ENCODE assay signal across 1 cellular context in the genomic region with DNA sequence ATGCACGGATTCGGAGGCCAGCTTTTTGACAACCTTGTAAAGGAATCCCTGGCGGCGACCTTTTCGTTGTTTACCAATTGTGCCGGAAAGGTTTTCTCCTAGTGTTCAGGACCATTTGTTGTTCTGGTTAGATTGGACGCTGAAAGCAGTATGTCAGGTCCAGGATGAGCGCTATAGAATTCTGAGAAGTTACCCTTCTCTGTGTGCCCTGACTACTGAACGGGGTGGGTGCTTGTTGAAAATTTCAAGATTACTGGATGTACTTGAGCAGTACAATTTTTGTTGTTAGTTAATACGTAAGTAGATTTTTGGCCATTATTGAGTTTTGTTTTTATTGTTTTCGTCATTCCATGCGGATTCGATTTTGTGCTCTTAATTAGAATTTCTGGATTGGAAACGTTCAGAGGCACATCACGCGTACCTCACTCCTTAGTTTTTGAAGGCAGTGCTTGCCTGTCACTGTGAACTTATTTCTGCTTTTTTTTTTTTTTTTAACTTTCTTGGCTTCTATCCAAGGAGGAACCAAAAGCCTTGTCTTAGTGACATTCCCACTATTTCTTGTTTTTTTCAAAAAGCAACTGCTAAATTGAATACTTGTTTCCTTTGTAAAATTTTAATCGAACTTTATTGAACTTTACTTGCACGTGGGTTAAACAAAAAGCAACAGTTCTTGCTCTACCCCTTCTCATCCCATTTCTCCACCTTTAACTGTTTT.
TF ChIP-seq lines count a peak whose summit lies in the region.

No MANE protein-coding gene starts in this region.

TF ChIP-seq in neural cell, 6 proteins besides CTCF, POLR2A, EP300 and RAD21 (continued from another document):
- TF ChIP-seq EZH2 (IDR thresholded peaks at IDR 0.05; ENCODE audit: borderline replicate concordance, insufficient read depth, low read length, poor library complexity, severe bottlenecking) (no peak), SMC3 (conservative IDR thresholded peaks at IDR 0.05; ENCODE audit: poor library complexity) (no peak), MXI1 (conservative IDR thresholded peaks at IDR 0.05; ENCODE audit: poor library complexity, severe bottlenecking) (no peak), TAF1 (IDR thresholded peaks at IDR 0.05; ENCODE audit: low read depth) (no peak)
- TF ChIP-seq, protein P1, sequence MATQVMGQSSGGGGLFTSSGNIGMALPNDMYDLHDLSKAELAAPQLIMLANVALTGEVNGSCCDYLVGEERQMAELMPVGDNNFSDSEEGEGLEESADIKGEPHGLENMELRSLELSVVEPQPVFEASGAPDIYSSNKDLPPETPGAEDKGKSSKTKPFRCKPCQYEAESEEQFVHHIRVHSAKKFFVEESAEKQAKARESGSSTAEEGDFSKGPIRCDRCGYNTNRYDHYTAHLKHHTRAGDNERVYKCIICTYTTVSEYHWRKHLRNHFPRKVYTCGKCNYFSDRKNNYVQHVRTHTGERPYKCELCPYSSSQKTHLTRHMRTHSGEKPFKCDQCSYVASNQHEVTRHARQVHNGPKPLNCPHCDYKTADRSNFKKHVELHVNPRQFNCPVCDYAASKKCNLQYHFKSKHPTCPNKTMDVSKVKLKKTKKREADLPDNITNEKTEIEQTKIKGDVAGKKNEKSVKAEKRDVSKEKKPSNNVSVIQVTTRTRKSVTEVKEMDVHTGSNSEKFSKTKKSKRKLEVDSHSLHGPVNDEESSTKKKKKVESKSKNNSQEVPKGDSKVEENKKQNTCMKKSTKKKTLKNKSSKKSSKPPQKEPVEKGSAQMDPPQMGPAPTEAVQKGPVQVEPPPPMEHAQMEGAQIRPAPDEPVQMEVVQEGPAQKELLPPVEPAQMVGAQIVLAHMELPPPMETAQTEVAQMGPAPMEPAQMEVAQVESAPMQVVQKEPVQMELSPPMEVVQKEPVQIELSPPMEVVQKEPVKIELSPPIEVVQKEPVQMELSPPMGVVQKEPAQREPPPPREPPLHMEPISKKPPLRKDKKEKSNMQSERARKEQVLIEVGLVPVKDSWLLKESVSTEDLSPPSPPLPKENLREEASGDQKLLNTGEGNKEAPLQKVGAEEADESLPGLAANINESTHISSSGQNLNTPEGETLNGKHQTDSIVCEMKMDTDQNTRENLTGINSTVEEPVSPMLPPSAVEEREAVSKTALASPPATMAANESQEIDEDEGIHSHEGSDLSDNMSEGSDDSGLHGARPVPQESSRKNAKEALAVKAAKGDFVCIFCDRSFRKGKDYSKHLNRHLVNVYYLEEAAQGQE (IDR thresholded peaks at IDR 0.05; ENCODE audit: borderline replicate concordance), result no peak
TF ChIP-seq in neural cell: peak in this region for 0.
